Comparison of ENCODE assay signal across 1 cellular context in the genomic region with DNA sequence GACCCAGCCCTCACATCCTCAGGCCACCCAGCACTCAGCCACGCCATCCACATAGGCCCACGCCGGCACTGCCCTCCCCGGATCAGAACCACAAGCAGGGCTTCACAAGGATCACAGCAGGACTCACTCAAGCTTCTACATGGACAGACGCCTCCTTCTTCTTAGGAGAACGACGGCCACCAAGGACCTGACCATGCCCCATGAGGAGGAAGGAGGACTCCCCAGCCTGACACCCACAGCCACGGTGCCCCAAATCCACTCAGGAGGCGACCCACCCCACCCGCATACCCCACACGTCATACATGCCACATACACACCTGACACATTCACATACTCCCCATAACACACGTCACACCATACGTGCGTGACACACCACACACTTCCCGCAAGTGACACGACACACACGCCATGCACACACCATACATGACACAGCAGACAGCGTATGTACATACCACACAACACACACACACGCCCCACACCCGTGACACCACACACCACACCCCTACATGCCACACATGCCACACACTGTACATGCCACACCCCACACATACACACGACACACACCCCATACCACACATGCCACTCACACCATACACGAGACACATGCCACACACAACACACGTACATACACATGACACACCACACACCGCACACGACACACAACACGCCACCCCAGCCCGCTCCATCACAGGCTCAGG.
TF ChIP-seq lines count a peak whose summit lies in the region.

No MANE protein-coding gene starts in this region.

TF ChIP-seq in H1, 55 proteins besides CTCF, POLR2A, EP300 and RAD21:
- TF ChIP-seq POLR2AphosphoS5 (IDR thresholded peaks at IDR 0.05; ENCODE audit: low read depth, low read length) (0 out of 2 replicates have a peak, but pooled peaks have one; percentile 25), EGR1 (IDR thresholded peaks at IDR 0.05; ENCODE audit: borderline replicate concordance, low read depth, low read length) (no peak)
TF ChIP-seq in H1: peak in this region for 1.
